In the genomic region with DNA sequence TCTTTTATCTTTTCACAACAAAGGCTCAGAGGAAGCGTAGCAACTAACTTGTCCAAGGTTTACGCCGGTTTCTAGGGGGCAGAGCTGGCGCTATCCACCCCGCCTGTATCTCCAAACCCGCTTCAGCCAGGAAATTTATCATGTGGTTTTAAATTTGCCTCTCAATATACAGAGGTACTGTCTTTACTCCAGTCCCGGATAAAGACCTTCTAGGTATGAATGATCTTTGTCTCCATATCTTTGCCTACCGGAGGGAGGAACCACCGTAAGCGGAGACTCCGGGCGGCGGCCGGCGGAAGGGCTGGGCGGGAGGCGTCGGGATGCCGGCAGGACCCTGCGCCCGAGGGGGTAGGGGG, we compare ENCODE assay signal across 9 cellular contexts. TPM values are rescaled to one million over a fixed set of nuclear protein-coding genes. Genes with fewer than 3 reads are reported as not detected.
DNase-seq lines count a peak whose midpoint lies in the region; ATAC-seq and TF ChIP-seq lines count a peak whose summit lies in the region.
"Had no signal": no experiment of that assay in that cellular context is flagged by ENCODE, and none has a peak within 500 bp of the region (broad histone marks: within the 10 kb centered on the region; RNA-seq: fewer than 3 reads in every experiment).

No MANE protein-coding gene starts in this region.

- no peaks in the 10 kb centered on the region for H3K79me2 ChIP-seq in Karpas-422 (ENCODE audit: low read length)
- H3K79me2 ChIP-seq in neural progenitor cell (ENCODE audit: low read depth): peaks cover 41% of the 10 kb centered on the region

- peaks cover 3% of the 10 kb centered on the region for H3K27me3 Mint-ChIP-seq in neural progenitor cell (ENCODE audit: insufficient read depth, low read depth)

- DNase-seq in DMS153 (lab: John Stamatoyannopoulos, UW) (peak; percentile 18), Karpas-422 (no peak), fibroblast of villous mesenchyme (ENCODE audit: low read depth) (peak; percentile 39), neural progenitor cell (ENCODE audit: low spot score) (peak; percentile 70)
- no peak for DNase-seq in stimulated activated CD4-positive, alpha-beta T cell treated with anti-CD3 and anti-CD28 coated beads, Interleukin-15, amount 100 ng/mL, for 24 hours

- H3K27ac Mint-ChIP-seq in neural progenitor cell: peak overlapping the region; percentile 24

- peak overlapping the region; percentile 78 for H3K4me2 ChIP-seq in Karpas-422 (ENCODE audit: low read depth, low read length, poor library complexity, severe bottlenecking)
- H3K4me2 ChIP-seq in neural progenitor cell: peak overlapping the region; percentile 80

- no peaks in the 10 kb centered on the region for H3K9me3 Mint-ChIP-seq in neural progenitor cell

- H3K36me3 Mint-ChIP-seq in neural progenitor cell: peaks cover 9% of the 10 kb centered on the region

- H4K20me1 ChIP-seq in Karpas-422 (ENCODE audit: insufficient read depth, low read depth, low read length): no peaks in the 10 kb centered on the region
- H4K20me1 ChIP-seq in neural progenitor cell (ENCODE audit: low read depth): peaks cover 36% of the 10 kb centered on the region

- no peak for TF ChIP-seq CTCF in WI38 (IDR thresholded peaks at IDR 0.05; ENCODE audit: low read depth, low read length)
- no peak for TF ChIP-seq CTCF in fibroblast of villous mesenchyme (IDR thresholded peaks at IDR 0.05; ENCODE audit: insufficient read depth, low read depth, low read length)
- TF ChIP-seq CTCF in neural progenitor cell (IDR thresholded peaks at IDR 0.05): peak; percentile 4

- H3K9me3 ChIP-seq in Karpas-422 (ENCODE audit: low read length) (no peaks in the 10 kb centered on the region), neural progenitor cell (ENCODE audit: low read depth) (no peaks in the 10 kb centered on the region)

- H3K9ac ChIP-seq in Karpas-422 (ENCODE audit: low read length): peak overlapping the region; percentile 49
- H3K9ac ChIP-seq in neural progenitor cell: peak overlapping the region; percentile 46

- ATAC-seq in GM21515 (IDR thresholded peaks at IDR 0.05; ENCODE audit: unreplicated experiment) (peak; percentile 21), HG02610 (IDR thresholded peaks at IDR 0.05; ENCODE audit: unreplicated experiment) (no peak)

- peak overlapping the region; percentile 48 for H3K4me3 ChIP-seq in Karpas-422 (ENCODE audit: low read length)
- peak overlapping the region; percentile 82 for H3K4me3 ChIP-seq in WI38 (ENCODE audit: low read depth, low read length)
- H3K4me3 ChIP-seq in fibroblast of villous mesenchyme (ENCODE audit: low read depth, low read length): peak overlapping the region; percentile 90
- H3K4me3 ChIP-seq in neural progenitor cell: peak overlapping the region; percentile 99

- peaks cover 42% of the 10 kb centered on the region for H3K4me1 Mint-ChIP-seq in neural progenitor cell

- H3K27me3 ChIP-seq in Karpas-422 (ENCODE audit: low read length): no peaks in the 10 kb centered on the region
- no peaks in the 10 kb centered on the region for H3K27me3 ChIP-seq in neural progenitor cell

- H3K4me3 Mint-ChIP-seq in neural progenitor cell: peak overlapping the region; percentile 92

- H3K27ac ChIP-seq in Karpas-422 (ENCODE audit: low read length): no peak overlapping the region
- H3K27ac ChIP-seq in neural progenitor cell: peak overlapping the region; percentile 78

- H3K4me1 ChIP-seq in Karpas-422 (ENCODE audit: low read length): peaks cover 25% of the 10 kb centered on the region
- peaks cover 23% of the 10 kb centered on the region for H3K4me1 ChIP-seq in neural progenitor cell

- peaks cover 50% of the 10 kb centered on the region for H3F3A ChIP-seq in neural progenitor cell (ENCODE audit: low read depth)

- H3K36me3 ChIP-seq in Karpas-422 (ENCODE audit: insufficient read depth, low read length): no peaks in the 10 kb centered on the region
- H3K36me3 ChIP-seq in neural progenitor cell: no peaks in the 10 kb centered on the region

- no peaks in the 10 kb centered on the region for H3K9me2 ChIP-seq in Karpas-422 (replicated peaks; ENCODE audit: insufficient read depth, low read length)

- H2AFZ ChIP-seq in Karpas-422 (ENCODE audit: low read length) (0 out of 2 replicates have a peak overlapping the region, but pooled peaks have one; percentile 42), neural progenitor cell (replicated peaks) (peak overlapping the region; percentile 38)

RNA-seq across cellular contexts. Expression of a gene that starts 0.7 kb away (rescaled TPM):
- total RNA-seq in Karpas-422 (2014; rRNA removed; shearing (Covaris generic); ENCODE audit: low replicate concordance): 0.89 and 0.90 TPM in 2 replicates
- total RNA-seq in fibroblast of villous mesenchyme: 15.1 TPM in 2 replicates
- total RNA-seq in neural progenitor cell (ENCODE audit: low replicate concordance): 113 and 131 TPM in 2 replicates

RNA-seq across cellular contexts. Expression of a gene that starts 34.5 kb away (rescaled TPM):
- total RNA-seq in Karpas-422 (2014; rRNA removed; shearing (Covaris generic); ENCODE audit: low replicate concordance): not detected in 2 replicates
- total RNA-seq in fibroblast of villous mesenchyme (0.86 and 4.8 TPM in 2 replicates), neural progenitor cell (ENCODE audit: low replicate concordance) (0.25 TPM in 1 of 2 replicates, not detected in the other)
- total RNA-seq: activated CD8-positive, alpha-beta memory T cell treated with anti-CD3 and anti-CD28 coated beads for 36 hours had no signal

Comparison
In these comparisons a context has a peak if more than half of its experiments do, and no peak if none do; other contexts are left out.
1. DNase-seq: peak in DMS153 (single experiment), fibroblast of villous mesenchyme (single experiment) and neural progenitor cell (single experiment); none in Karpas-422 (single experiment) and stimulated activated CD4-positive, alpha-beta T cell treated with anti-CD3 and anti-CD28 coated beads, Interleukin-15, amount 100 ng/mL, for 24 hours (single experiment).
2. H3K4me3 ChIP-seq: peak in every context shown above with its lines; median percentile 99 in neural progenitor cell; 90 in fibroblast of villous mesenchyme; 82 in WI38; 48 in Karpas-422.